2 cellular contexts compared by ENCODE assay signal in genomic region chr10:22228943-22229755, GRCh38.
A peak's percentile ranks its signal among the peaks of the same experiment; 100 is the strongest.
TF ChIP-seq lines count a peak whose summit lies in the region.

No MANE protein-coding gene starts in this region.

TF ChIP-seq in HEK293, 187 proteins besides CTCF, POLR2A, EP300 and RAD21 (continued from another document and continues in another):
- TF ChIP-seq TSHZ1 (tag by site-specific recombination; IDR thresholded peaks at IDR 0.05; ENCODE audit: borderline replicate concordance) (peak; percentile 67; the same call in 1 of the 2 replicates), ZNF626 (tag by site-specific recombination; IDR thresholded peaks at IDR 0.05) (no peak), ZNF112 (tag by site-specific recombination; IDR thresholded peaks at IDR 0.05) (no peak), ZFHX2 (tag by site-specific recombination; conservative IDR thresholded peaks at IDR 0.05) (no peak), ZFP3 (tag by site-specific recombination; IDR thresholded peaks at IDR 0.05; ENCODE audit: low read depth) (0 out of 2 replicates have a peak, but pooled peaks have one; percentile 22), ZNF426 (tag by site-specific recombination; IDR thresholded peaks at IDR 0.05) (no peak), ZNF2 (tag by site-specific recombination; IDR thresholded peaks at IDR 0.05) (peak; percentile 98), ZNF10 (tag by site-specific recombination; IDR thresholded peaks at IDR 0.05) (peak; percentile 77), ZNF146 (tag by site-specific recombination; IDR thresholded peaks at IDR 0.05) (no peak; the same call in 1 of the 2 replicates), TRIM28 (IDR thresholded peaks at IDR 0.05; ENCODE audit: borderline replicate concordance, low read length) (no peak), YY2 (tag by site-specific recombination; IDR thresholded peaks at IDR 0.05) (no peak), BCL11A (tag by site-specific recombination; IDR thresholded peaks at IDR 0.05; ENCODE audit: low read depth) (peak; percentile 93), ZNF521 (tag by site-specific recombination; IDR thresholded peaks at IDR 0.05) (no peak), ZNF747 (tag by site-specific recombination; IDR thresholded peaks at IDR 0.05) (no peak), ZNF529 (tag by site-specific recombination; IDR thresholded peaks at IDR 0.05; ENCODE audit: insufficient replicate concordance) (no peak), ZNF555 (tag by site-specific recombination; conservative IDR thresholded peaks at IDR 0.05) (no peak), WT1 (tag by site-specific recombination; IDR thresholded peaks at IDR 0.05) (peak; percentile 53; the same call in 1 of the 2 replicates), ELK4 (IDR thresholded peaks at IDR 0.05; ENCODE audit: borderline replicate concordance, low read depth, low read length) (no peak), ZNF610 (tag by site-specific recombination; IDR thresholded peaks at IDR 0.05; ENCODE audit: borderline replicate concordance) (peak; percentile 83), ZNF211 (tag by site-specific recombination; IDR thresholded peaks at IDR 0.05; ENCODE audit: low read depth) (no peak), KLF8 (tag by site-specific recombination; IDR thresholded peaks at IDR 0.05) (peak; percentile 85), GLI4 (tag by site-specific recombination; IDR thresholded peaks at IDR 0.05) (peak; percentile 90; the same call in 1 of the 2 replicates), ZNF777 (tag by site-specific recombination; IDR thresholded peaks at IDR 0.05; ENCODE audit: borderline replicate concordance) (no peak), RBAK (tag by site-specific recombination; IDR thresholded peaks at IDR 0.05) (no peak)
- TF ChIP-seq, protein P1, sequence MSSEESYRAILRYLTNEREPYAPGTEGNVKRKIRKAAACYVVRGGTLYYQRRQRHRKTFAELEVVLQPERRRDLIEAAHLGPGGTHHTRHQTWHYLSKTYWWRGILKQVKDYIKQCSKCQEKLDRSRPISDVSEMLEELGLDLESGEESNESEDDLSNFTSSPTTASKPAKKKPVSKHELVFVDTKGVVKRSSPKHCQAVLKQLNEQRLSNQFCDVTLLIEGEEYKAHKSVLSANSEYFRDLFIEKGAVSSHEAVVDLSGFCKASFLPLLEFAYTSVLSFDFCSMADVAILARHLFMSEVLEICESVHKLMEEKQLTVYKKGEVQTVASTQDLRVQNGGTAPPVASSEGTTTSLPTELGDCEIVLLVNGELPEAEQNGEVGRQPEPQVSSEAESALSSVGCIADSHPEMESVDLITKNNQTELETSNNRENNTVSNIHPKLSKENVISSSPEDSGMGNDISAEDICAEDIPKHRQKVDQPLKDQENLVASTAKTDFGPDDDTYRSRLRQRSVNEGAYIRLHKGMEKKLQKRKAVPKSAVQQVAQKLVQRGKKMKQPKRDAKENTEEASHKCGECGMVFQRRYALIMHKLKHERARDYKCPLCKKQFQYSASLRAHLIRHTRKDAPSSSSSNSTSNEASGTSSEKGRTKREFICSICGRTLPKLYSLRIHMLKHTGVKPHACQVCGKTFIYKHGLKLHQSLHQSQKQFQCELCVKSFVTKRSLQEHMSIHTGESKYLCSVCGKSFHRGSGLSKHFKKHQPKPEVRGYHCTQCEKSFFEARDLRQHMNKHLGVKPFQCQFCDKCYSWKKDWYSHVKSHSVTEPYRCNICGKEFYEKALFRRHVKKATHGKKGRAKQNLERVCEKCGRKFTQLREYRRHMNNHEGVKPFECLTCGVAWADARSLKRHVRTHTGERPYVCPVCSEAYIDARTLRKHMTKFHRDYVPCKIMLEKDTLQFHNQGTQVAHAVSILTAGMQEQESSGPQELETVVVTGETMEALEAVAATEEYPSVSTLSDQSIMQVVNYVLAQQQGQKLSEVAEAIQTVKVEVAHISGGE (tag by site-specific recombination; conservative IDR thresholded peaks at IDR 0.05; ENCODE audit: low read depth), result peak; percentile 47; the same call in 1 of the 2 replicates

TF ChIP-seq in SK-N-SH, 30 proteins besides CTCF, POLR2A, EP300 and RAD21 (continued from another document):
- TF ChIP-seq REST (IDR thresholded peaks at IDR 0.05; ENCODE audit: low read depth, low read length) (no peak), TCF12 (IDR thresholded peaks at IDR 0.05) (peak; percentile 3; the same call in 1 of the 2 replicates), MXI1 (IDR thresholded peaks at IDR 0.05; ENCODE audit: low read depth, low read length) (peak; percentile 57), CHD2 (IDR thresholded peaks at IDR 0.05; ENCODE audit: low read length, partially characterized antibody) (peak; percentile 60), FOSL2 (IDR thresholded peaks at IDR 0.05; ENCODE audit: borderline replicate concordance, low read depth) (peak; percentile 58; the same call in 1 of the 2 replicates), ELF1 (IDR thresholded peaks at IDR 0.05) (no peak), SIN3A (IDR thresholded peaks at IDR 0.05; ENCODE audit: borderline replicate concordance, low read depth, low read length) (peak; percentile 35; the same call in 1 of the 2 replicates), RCOR1 (IDR thresholded peaks at IDR 0.05; ENCODE audit: low read length) (peak; percentile 70), SMC3 (IDR thresholded peaks at IDR 0.05; ENCODE audit: low read depth, low read length) (peak; percentile 23), TEAD4 (IDR thresholded peaks at IDR 0.05; ENCODE audit: borderline replicate concordance, insufficient read depth) (peak; percentile 84), FOXM1 (IDR thresholded peaks at IDR 0.05; ENCODE audit: low read depth) (no peak)
- TF ChIP-seq, protein P2, sequence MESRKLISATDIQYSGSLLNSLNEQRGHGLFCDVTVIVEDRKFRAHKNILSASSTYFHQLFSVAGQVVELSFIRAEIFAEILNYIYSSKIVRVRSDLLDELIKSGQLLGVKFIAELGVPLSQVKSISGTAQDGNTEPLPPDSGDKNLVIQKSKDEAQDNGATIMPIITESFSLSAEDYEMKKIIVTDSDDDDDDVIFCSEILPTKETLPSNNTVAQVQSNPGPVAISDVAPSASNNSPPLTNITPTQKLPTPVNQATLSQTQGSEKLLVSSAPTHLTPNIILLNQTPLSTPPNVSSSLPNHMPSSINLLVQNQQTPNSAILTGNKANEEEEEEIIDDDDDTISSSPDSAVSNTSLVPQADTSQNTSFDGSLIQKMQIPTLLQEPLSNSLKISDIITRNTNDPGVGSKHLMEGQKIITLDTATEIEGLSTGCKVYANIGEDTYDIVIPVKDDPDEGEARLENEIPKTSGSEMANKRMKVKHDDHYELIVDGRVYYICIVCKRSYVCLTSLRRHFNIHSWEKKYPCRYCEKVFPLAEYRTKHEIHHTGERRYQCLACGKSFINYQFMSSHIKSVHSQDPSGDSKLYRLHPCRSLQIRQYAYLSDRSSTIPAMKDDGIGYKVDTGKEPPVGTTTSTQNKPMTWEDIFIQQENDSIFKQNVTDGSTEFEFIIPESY (IDR thresholded peaks at IDR 0.05; ENCODE audit: borderline replicate concordance, low read depth), result no peak
- TF ChIP-seq, protein P3, sequence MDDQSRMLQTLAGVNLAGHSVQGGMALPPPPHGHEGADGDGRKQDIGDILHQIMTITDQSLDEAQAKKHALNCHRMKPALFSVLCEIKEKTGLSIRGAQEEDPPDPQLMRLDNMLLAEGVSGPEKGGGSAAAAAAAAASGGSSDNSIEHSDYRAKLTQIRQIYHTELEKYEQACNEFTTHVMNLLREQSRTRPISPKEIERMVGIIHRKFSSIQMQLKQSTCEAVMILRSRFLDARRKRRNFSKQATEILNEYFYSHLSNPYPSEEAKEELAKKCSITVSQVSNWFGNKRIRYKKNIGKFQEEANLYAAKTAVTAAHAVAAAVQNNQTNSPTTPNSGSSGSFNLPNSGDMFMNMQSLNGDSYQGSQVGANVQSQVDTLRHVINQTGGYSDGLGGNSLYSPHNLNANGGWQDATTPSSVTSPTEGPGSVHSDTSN (IDR thresholded peaks at IDR 0.05), result no peak
